ENCODE assay signal across 8 cellular contexts in genomic region chr10:944034-944831, GRCh38. TPM values are rescaled to one million over a fixed set of nuclear protein-coding genes. Genes with fewer than 3 reads are reported as not detected.
DNase-seq lines count a peak whose midpoint lies in the region; ATAC-seq, FAIRE-seq and TF ChIP-seq lines count a peak whose summit lies in the region.

No MANE protein-coding gene starts in this region.

- WGBS in K562 (ENCODE audit: insufficient coverage, low coverage, missing lambda C conversion rate): 45% methylated on average over 14 of the region's 14 CpGs

- H3K27me3 ChIP-seq in K562 (ENCODE audit: control insufficient read depth in 2 of 2, insufficient read depth in 2 of 2, low read length in 2 of 2) (peaks cover 10 to 22% of the 10 kb centered on the region in 2 experiments), lower lobe of right lung (ENCODE audit: low read depth) (no peaks in the 10 kb centered on the region), vagina (no peaks in the 10 kb centered on the region), BE2C (no peaks in the 10 kb centered on the region)

- H3K9me3 ChIP-seq in K562 (replicated peaks; ENCODE audit: control insufficient read depth, insufficient read depth, low read depth, low read length) (no peaks in the 10 kb centered on the region), lower lobe of right lung (no peaks in the 10 kb centered on the region), vagina (no peaks in the 10 kb centered on the region), BE2C (no peaks in the 10 kb centered on the region; the same call in 1 of the 2 replicates)

- H3K4me3 ChIP-seq in K562 (no peak overlapping the region), lower lobe of right lung (no peak overlapping the region), vagina (peak overlapping the region in 1 of 2 donors; percentile 11), BE2C (ENCODE audit: low read depth, low read length) (no peak overlapping the region)

- no peak for TF ChIP-seq RAD21 in K562 (CRISPR knock-in tag; conservative IDR thresholded peaks at IDR 0.05 in 1 of 2, IDR thresholded peaks at IDR 0.05 in 1 of 2)

- DNase-seq in A172 (ENCODE audit: low spot score) (peak; percentile 39), NOMO-1 treated with DMSO at 0.1 percent for 48 hours (lab: John Stamatoyannopoulos, UW; ENCODE audit: unreplicated experiment) (peak; percentile 93), K562 (ENCODE audit: extremely low read depth in 1 of 4, low spot score in 3 of 4) (no peak), lower lobe of right lung (peak; percentile 90), vagina (ENCODE audit: extremely low spot score in 2 of 2) (no peak), NCI-H187 treated with DMSO at 0.1 percent for 48 hours (lab: John Stamatoyannopoulos, UW) (no peak), BE2C (no peak)

- no peaks in the 10 kb centered on the region for H4K20me1 ChIP-seq in K562 (replicated peaks; ENCODE audit: control insufficient read depth, insufficient read depth, low read length)

- H3K4me1 ChIP-seq in K562 (replicated peaks in 1 of 2; ENCODE audit: control insufficient read depth in 2 of 2, insufficient read depth in 2 of 2, low read length in 2 of 2) (peaks cover 0 to 7% of the 10 kb centered on the region in 2 experiments; a peak in 2 of 5 replicates), lower lobe of right lung (peaks cover 10% of the 10 kb centered on the region), vagina (peaks cover 14% of the 10 kb centered on the region), BE2C (no peaks in the 10 kb centered on the region)

- no peaks in the 10 kb centered on the region for H3K9me1 ChIP-seq in K562 (ENCODE audit: control insufficient read depth, insufficient read depth, low read length)

- H3K27ac ChIP-seq in K562 (ENCODE audit: extremely low read depth, low read depth, low read length) (no peak overlapping the region), lower lobe of right lung (peak overlapping the region; percentile 73), vagina (peak overlapping the region; percentile 70)

- TF ChIP-seq POLR2A in K562 (conservative IDR thresholded peaks at IDR 0.05): no peak
- TF ChIP-seq POLR2A in vagina (IDR thresholded peaks at IDR 0.05): no peak

- in situ Hi-C loops in K562 (cut with MboI): no loop called here

- H3K79me2 ChIP-seq in K562 (ENCODE audit: control insufficient read depth, insufficient read depth, low read length): no peaks in the 10 kb centered on the region

- ATAC-seq in GM19328 (IDR thresholded peaks at IDR 0.05; ENCODE audit: unreplicated experiment): peak; percentile 38
- ATAC-seq in K562: no peak
- ATAC-seq in lower lobe of right lung: peak; percentile 87 to 92

- peak overlapping the region in 1 of 2 experiments; percentile 69; a peak in 1 of 4 replicates for H3K9ac ChIP-seq in K562 (ENCODE audit: insufficient read depth in 1 of 2, low read depth in 2 of 2, low read length in 2 of 2)

- FAIRE-seq in K562 (lab: Jason Lieb, UNC): no peak

- POLR2A ChIA-PET in K562 (lab: Yijun Ruan, JAX): interaction anchor here (1.6 kb wide), 1 partner anchor 13 kb away, joined by 4 read pairs; the partner anchor contains the start of gene LARP4B

- TF ChIP-seq CTCF in K562 (IDR thresholded peaks at IDR 0.05 in 2 of 3, conservative IDR thresholded peaks at IDR 0.05 in 1 of 3; ENCODE audit: insufficient read depth in 2 of 3, low read depth in 1 of 3, low read length in 3 of 3): no peak
- TF ChIP-seq CTCF in lower lobe of right lung (IDR thresholded peaks at IDR 0.05): no peak
- TF ChIP-seq CTCF in vagina (IDR thresholded peaks at IDR 0.05): no peak
- TF ChIP-seq CTCF in BE2C (IDR thresholded peaks at IDR 0.05; ENCODE audit: low read depth, low read length): no peak

- CTCF ChIA-PET in K562 (lab: Yijun Ruan, JAX; ENCODE audit: low intra/inter-chr PET ratio): no interaction called here

- intact Hi-C loops in K562 (cut with micrococcal nuclease): no loop called here
- intact Hi-C loops in lower lobe of right lung (cut with DNase I): no loop called here
- intact Hi-C loops in vagina (cut with DNase I): no loop called here

- H3K36me3 ChIP-seq in K562 (ENCODE audit: control insufficient read depth, insufficient read depth, low read length) (no peaks in the 10 kb centered on the region), lower lobe of right lung (no peaks in the 10 kb centered on the region), vagina (no peaks in the 10 kb centered on the region), BE2C (no peaks in the 10 kb centered on the region)

- TF ChIP-seq EP300 in K562 (IDR thresholded peaks at IDR 0.05; ENCODE audit: low read length): no peak

- 0 out of 2 replicates have a peak overlapping the region, but pooled peaks have one; percentile 4 for H2AFZ ChIP-seq in K562 (ENCODE audit: low read depth, low read length)

- H3K4me2 ChIP-seq in K562 (ENCODE audit: insufficient read depth, low read length): no peak overlapping the region

- BruUV-seq in K562 (replicated peaks; lab: Mats Ljungman, UMichigan): no TSS peak

TF ChIP-seq in K562, 482 proteins besides CTCF, POLR2A, EP300 and RAD21:
- no peak for TF ChIP-seq KHSRP (IDR thresholded peaks at IDR 0.05)
- TF ChIP-seq SPI1 (IDR thresholded peaks at IDR 0.05; ENCODE audit: borderline replicate concordance, low read depth, low read length): peak; percentile 9; the same call in 1 of the 2 replicates

RNA-seq across cellular contexts. Expression of gene LARP4B, which starts 12.7 kb away (rescaled TPM):
- total RNA-seq in A172 (2014; rRNA removed; shearing (Covaris generic)): 42.5 and 55.7 TPM in 2 replicates
- 210 and 214 TPM in 2 replicates for total RNA-seq in K562 (2011; cell fraction: chromatin; rRNA removed; ENCODE audit: low replicate concordance)
- 107 and 116 TPM in 2 replicates for total RNA-seq in K562 (2011; cell fraction: nucleolus; rRNA removed)
- total RNA-seq in K562 (2011; cell fraction: nucleoplasm; rRNA removed): 149 and 184 TPM in 2 replicates
- 48.4 and 61.7 TPM in 2 replicates for total RNA-seq in K562 (2014; rRNA removed)
- total RNA-seq in K562 (2014; rRNA removed; fragmentation: Illumina TruSeq; extraction: Trizol): 28.3 and 28.6 TPM in 2 replicates
- total RNA-seq in K562 (2015; rRNA removed; fragmentation: Illumina TruSeq; extraction: Trizol): 37.3 and 39.0 TPM in 2 replicates
- total RNA-seq in K562 (2021): 128 and 130 TPM in 2 replicates
- polyA plus RNA-seq in K562 (2011; rRNA removed): 63.1 and 64.1 TPM in 2 replicates
- polyA plus RNA-seq in K562 (2011; cell fraction: cytosol; rRNA removed): 38.4 and 38.9 TPM in 2 replicates
- 106 and 107 TPM in 2 replicates for polyA plus RNA-seq in K562 (2011; cell fraction: nucleus; rRNA removed)
- 21.5 and 41.5 TPM in 2 replicates for polyA plus RNA-seq in K562 (2012)
- polyA plus RNA-seq in K562 (2014; fragmentation: Illumina TruSeq; extraction: Trizol): 38.5 and 44.0 TPM in 2 replicates
- polyA plus RNA-seq in K562 (2014; fragmentation: Nextera tagmentation; extraction: Ambion mirVana): 10 to 100 TPM; 11.8 to 21.0 TPM
- polyA plus RNA-seq in K562 (2014; rRNA removed): 42.6 and 46.6 TPM in 2 replicates
- polyA minus RNA-seq in K562 (2011; rRNA and poly(A)+ RNA removed): 95.3 and 108 TPM in 2 replicates
- 55.8 and 69.2 TPM in 2 replicates for polyA minus RNA-seq in K562 (2011; cell fraction: cytosol; rRNA and poly(A)+ RNA removed)
- polyA minus RNA-seq in K562 (2011; cell fraction: nucleus; rRNA and poly(A)+ RNA removed): 70.0 and 104 TPM in 2 replicates
- 114 TPM for total RNA-seq in lower lobe of right lung
- 78.3 TPM for total RNA-seq in vagina
- 47.5 TPM for polyA plus RNA-seq in BE2C (2012; ENCODE audit: insufficient read depth, insufficient read length, low read depth)

RNA-seq across cellular contexts. Expression of gene GTPBP4, which starts 44.0 kb away (rescaled TPM):
- 102 and 156 TPM in 2 replicates for total RNA-seq in A172 (2014; rRNA removed; shearing (Covaris generic))
- 152 and 161 TPM in 2 replicates for total RNA-seq in K562 (2011; cell fraction: chromatin; rRNA removed; ENCODE audit: low replicate concordance)
- total RNA-seq in K562 (2011; cell fraction: nucleolus; rRNA removed): 89.4 and 92.6 TPM in 2 replicates
- total RNA-seq in K562 (2011; cell fraction: nucleoplasm; rRNA removed): 101 and 119 TPM in 2 replicates
- total RNA-seq in K562 (2014; rRNA removed) (139 and 155 TPM in 2 replicates), K562 (2014; rRNA removed; fragmentation: Illumina TruSeq; extraction: Trizol) (147 and 176 TPM in 2 replicates), K562 (2015; rRNA removed; fragmentation: Illumina TruSeq; extraction: Trizol) (119 and 121 TPM in 2 replicates), K562 (2021) (113 and 128 TPM in 2 replicates), lower lobe of right lung (28.9 TPM), vagina (24.8 TPM)
- polyA plus RNA-seq in K562 (2011; rRNA removed) (63.2 and 79.0 TPM in 2 replicates), K562 (2014; fragmentation: Illumina TruSeq; extraction: Trizol) (102 and 118 TPM in 2 replicates), K562 (2014; fragmentation: Nextera tagmentation; extraction: Ambion mirVana) (100 to 1,000 TPM in 1 of 2 experiments, 10 to 100 TPM in 1; 88.2 to 128 TPM), K562 (2014; rRNA removed) (135 TPM in 2 replicates)
- 23.3 and 31.7 TPM in 2 replicates for polyA plus RNA-seq in K562 (2011; cell fraction: cytosol; rRNA removed)
- polyA plus RNA-seq in K562 (2011; cell fraction: nucleus; rRNA removed): 66.4 and 72.5 TPM in 2 replicates
- 54.3 and 75.5 TPM in 2 replicates for polyA plus RNA-seq in K562 (2012)
- 51.2 and 60.2 TPM in 2 replicates for polyA minus RNA-seq in K562 (2011; rRNA and poly(A)+ RNA removed)
- polyA minus RNA-seq in K562 (2011; cell fraction: cytosol; rRNA and poly(A)+ RNA removed): 24.7 and 30.6 TPM in 2 replicates
- 42.3 and 61.3 TPM in 2 replicates for polyA minus RNA-seq in K562 (2011; cell fraction: nucleus; rRNA and poly(A)+ RNA removed)
- 153 TPM for polyA plus RNA-seq in BE2C (2012; ENCODE audit: insufficient read depth, insufficient read length, low read depth)

Comparison
In these comparisons a context has a peak if more than half of its experiments do, and no peak if none do; other contexts are left out.
1. DNase-seq: peak in A172 (single experiment), NOMO-1 treated with DMSO at 0.1 percent for 48 hours (single experiment) and lower lobe of right lung (single experiment); none in K562 (0 of 4), vagina (0 of 2), NCI-H187 treated with DMSO at 0.1 percent for 48 hours (single experiment) and BE2C (single experiment).